Comparison of ENCODE assay signal across 12 cellular contexts in the genomic region with DNA sequence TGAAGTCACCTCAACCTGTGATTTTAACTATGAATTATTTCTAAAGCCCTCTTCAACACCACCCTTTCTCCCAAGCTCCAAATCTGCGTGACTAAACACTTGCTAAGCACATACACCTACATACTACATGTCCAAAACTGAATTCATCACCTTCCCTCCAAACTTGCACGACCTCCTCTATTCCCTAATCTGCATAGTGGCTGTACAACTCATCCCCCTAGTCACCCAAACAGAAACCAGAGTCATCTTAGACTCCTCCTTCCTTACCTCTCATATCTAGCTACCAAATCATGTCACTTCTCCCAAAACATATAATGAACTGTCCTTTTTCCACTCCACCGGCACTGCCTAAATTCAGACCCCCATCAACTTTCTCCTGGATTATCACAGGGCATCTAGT. TPM values are rescaled to one million over a fixed set of nuclear protein-coding genes. Genes with fewer than 3 reads are reported as not detected.
DNase-seq lines count a peak whose midpoint lies in the region; ATAC-seq and TF ChIP-seq lines count a peak whose summit lies in the region.
"Had no signal": no experiment of that assay in that cellular context is flagged by ENCODE, and none has a peak within 500 bp of the region (broad histone marks: within the 10 kb centered on the region; RNA-seq: fewer than 3 reads in every experiment).

No MANE protein-coding gene starts in this region.

- H3K4me2 ChIP-seq in OCI-LY7 (ENCODE audit: low read length): no peak overlapping the region

- H3K27me3 Mint-ChIP-seq in activated T-helper 17 cell treated with anti-CD3 and anti-CD28 coated beads, Interleukin-2, amount 50 U/mL, for 72 hours: no peaks in the 10 kb centered on the region

- H3K27ac ChIP-seq in OCI-LY7 (ENCODE audit: low read depth, low read length, poor library complexity, severe bottlenecking): no peak overlapping the region
- H3K27ac ChIP-seq: HL-60, testis had no signal

- peak; percentile 50 for ATAC-seq in GM18861 (IDR thresholded peaks at IDR 0.05; ENCODE audit: unreplicated experiment)
- ATAC-seq in HG02885 (IDR thresholded peaks at IDR 0.05; ENCODE audit: poor library complexity, unreplicated experiment): peak; percentile 58
- ATAC-seq in activated T-helper 17 cell treated with anti-CD3 and anti-CD28 coated beads, Interleukin-2, amount 50 U/mL, for 72 hours (replicated peaks): peak; percentile 97
- ATAC-seq in left lobe of liver: no peak

- POLR2A ChIA-PET in OCI-LY7 (lab: Charles Lee): interaction anchor here (0.6 to 1.5 kb wide), 3 partner anchors 10 to 38 kb away, joined by 3 to 7 read pairs (median 3); no protein-coding TSS in a partner anchor

- H3K9me2 ChIP-seq in OCI-LY7 (ENCODE audit: insufficient read depth, low read length): no peaks in the 10 kb centered on the region

- CTCF ChIA-PET in OCI-LY7 (lab: Charles Lee; ENCODE audit: unreplicated experiment): no interaction called here

- intact Hi-C loops in OCI-LY7 (cut with micrococcal nuclease; ENCODE audit: unreplicated experiment): no loop called here

- H3K4me3 ChIP-seq in OCI-LY7 (ENCODE audit: low read depth, low read length, poor library complexity, severe bottlenecking): no peak overlapping the region
- H3K4me3 ChIP-seq: testis had no signal

- no peaks in the 10 kb centered on the region for H3K79me2 ChIP-seq in OCI-LY7 (ENCODE audit: insufficient read depth, low read depth, low read length)

- H3K9me3 ChIP-seq in OCI-LY7 (ENCODE audit: low read length): no peaks in the 10 kb centered on the region
- H3K9me3 ChIP-seq: Caco-2, testis had no signal

- H3K4me1 Mint-ChIP-seq in activated T-helper 17 cell treated with anti-CD3 and anti-CD28 coated beads, Interleukin-2, amount 50 U/mL, for 72 hours: peaks cover 9% of the 10 kb centered on the region

- no peaks in the 10 kb centered on the region; the same call in 1 of the 2 replicates for H4K20me1 ChIP-seq in OCI-LY7 (ENCODE audit: insufficient read depth, low read length)

- BruUV-seq in OCI-LY7 (replicated peaks; lab: Mats Ljungman, UMichigan): no TSS peak

- H3K36me3 Mint-ChIP-seq in activated T-helper 17 cell treated with anti-CD3 and anti-CD28 coated beads, Interleukin-2, amount 50 U/mL, for 72 hours (ENCODE audit: low read depth): no peaks in the 10 kb centered on the region

- H3K4me1 ChIP-seq in OCI-LY7 (ENCODE audit: insufficient read depth, low read length, poor library complexity, severe bottlenecking): no peaks in the 10 kb centered on the region

- TF ChIP-seq CTCF in OCI-LY7 (conservative IDR thresholded peaks at IDR 0.05; ENCODE audit: low read length): no peak

- no peaks in the 10 kb centered on the region for H3K9me3 Mint-ChIP-seq in activated T-helper 17 cell treated with anti-CD3 and anti-CD28 coated beads, Interleukin-2, amount 50 U/mL, for 72 hours

- DNase-seq in EH (ENCODE audit: low read depth): peak; percentile 4
- no peak for DNase-seq in left lobe of liver (ENCODE audit: low spot score)
- no peak for DNase-seq in globus pallidus (ENCODE audit: low spot score)
- DNase-seq in OCI-LY7 (ENCODE audit: low spot score): no peak
- DNase-seq in hepatic stellate cell (ENCODE audit: low spot score): no peak
- DNase-seq: Caco-2, occipital lobe, testis had no signal

- no peak overlapping the region for H3K4me3 Mint-ChIP-seq in activated T-helper 17 cell treated with anti-CD3 and anti-CD28 coated beads, Interleukin-2, amount 50 U/mL, for 72 hours

- H3K36me3 ChIP-seq in OCI-LY7 (ENCODE audit: insufficient read depth, low read length): no peaks in the 10 kb centered on the region

- no peak overlapping the region for H2AFZ ChIP-seq in OCI-LY7 (ENCODE audit: low read length)

- H3K27ac Mint-ChIP-seq in activated T-helper 17 cell treated with anti-CD3 and anti-CD28 coated beads, Interleukin-2, amount 50 U/mL, for 72 hours: no peak overlapping the region

RNA-seq across cellular contexts. Expression of a gene that starts 16.2 kb away (rescaled TPM):
- 10 to 100 TPM; 28.9 to 30.5 TPM for total RNA-seq in activated T-helper 17 cell treated with anti-CD3 and anti-CD28 coated beads, Interleukin-2, amount 50 U/mL, for 72 hours
- 26.7 TPM for total RNA-seq in left lobe of liver
- 24.2 and 24.3 TPM in 2 replicates for total RNA-seq in OCI-LY7 (2014; rRNA removed; shearing (Covaris generic))
- 44.9 and 52.5 TPM in 2 replicates for total RNA-seq in OCI-LY7 (2022)
